In the genomic region with DNA sequence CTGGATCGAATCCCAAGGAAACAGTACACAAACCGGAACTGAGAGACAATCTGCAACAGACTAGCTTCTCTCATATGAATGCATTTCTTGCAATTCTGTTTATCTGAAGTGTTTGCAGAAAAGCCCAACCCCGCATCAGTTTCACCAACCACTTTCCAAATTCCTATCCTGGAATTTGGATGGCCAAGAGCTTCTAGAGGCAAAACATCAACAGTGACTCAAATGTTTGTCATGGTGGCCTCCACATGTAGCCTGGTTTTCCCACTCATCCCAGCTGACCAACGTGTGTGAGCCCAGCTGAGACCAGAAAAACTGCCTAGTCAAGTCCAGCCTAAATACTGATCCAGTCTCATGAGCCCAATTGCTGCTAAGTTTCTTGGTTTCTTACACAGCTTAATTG, we compare ENCODE assay signal across 14 cellular contexts. TPM values are rescaled to one million over a fixed set of nuclear protein-coding genes. Genes with fewer than 3 reads are reported as not detected.
DNase-seq lines count a peak whose midpoint lies in the region; TF ChIP-seq lines count a peak whose summit lies in the region.
"Had no signal": no experiment of that assay in that cellular context is flagged by ENCODE, and none has a peak within 500 bp of the region (broad histone marks: within the 10 kb centered on the region; RNA-seq: fewer than 3 reads in every experiment).

No MANE protein-coding gene starts in this region.

- TF ChIP-seq CTCF in AG09309 (IDR thresholded peaks at IDR 0.05; ENCODE audit: control insufficient read depth, insufficient read depth, low read depth, low read length, missing control alignments) (no peak), WERI-Rb-1 (IDR thresholded peaks at IDR 0.05; ENCODE audit: low read depth, low read length) (no peak)

- no peak overlapping the region for H3K27ac ChIP-seq in WERI-Rb-1
- H3K27ac ChIP-seq: body of pancreas had no signal

- H3K36me3 ChIP-seq in WERI-Rb-1: peaks cover 6% of the 10 kb centered on the region

- no peaks in the 10 kb centered on the region for H3K27me3 ChIP-seq in WERI-Rb-1 (ENCODE audit: insufficient read depth, low read depth, severe bottlenecking)
- H3K27me3 ChIP-seq: body of pancreas had no signal

- no peaks in the 10 kb centered on the region for H3K9me3 ChIP-seq in WERI-Rb-1 (ENCODE audit: severe bottlenecking)
- H3K9me3 ChIP-seq: body of pancreas had no signal

- H3K4me3 ChIP-seq in AG09309 (ENCODE audit: control insufficient read depth, low read depth, low read length) (no peak overlapping the region), WERI-Rb-1 (ENCODE audit: low read depth, low read length) (no peak overlapping the region)
- H3K4me3 ChIP-seq: body of pancreas, K562 had no signal

- in situ Hi-C loops in G401 (cut with HindIII; ENCODE audit: low sequenced_read_pairs): loop anchor here (25.0 kb wide), 1 partner anchor 106 kb away; the partner anchor contains the start of gene TAB1

- DNase-seq in AG09309 (ENCODE audit: low read depth): peak; percentile 54
- DNase-seq in HCEC 1CT: peak; percentile 92
- DNase-seq in astrocyte of the hippocampus (ENCODE audit: low read depth, low spot score): peak; percentile 87
- peak; percentile 3 for DNase-seq in kidney glomerular epithelial cell (lab: John Stamatoyannopoulos, UW)
- no peak for DNase-seq in WERI-Rb-1
- no peak for DNase-seq in DMS153 treated with DMSO at 0.1 percent for 48 hours (lab: John Stamatoyannopoulos, UW; ENCODE audit: unreplicated experiment)
- DNase-seq in NK-92 (lab: John Stamatoyannopoulos, UW; ENCODE audit: unreplicated experiment): no peak
- no peak for DNase-seq in G401 (ENCODE audit: low spot score)
- DNase-seq: activated CD4-positive, CD25-positive, alpha-beta regulatory T cell treated with anti-CD3 and anti-CD28 coated beads, Interleukin-2, amount 50 U/mL, for 72 hours; activated T-cell treated with anti-CD3 and anti-CD28 coated beads, Interleukin-2, amount 50 U/mL, for 4 hours; body of pancreas; NK-92 treated with Interleukin-12 subunit alpha and Interleukin-12 subunit beta, amount 100 ng/mL, for 24 hours had no signal

RNA-seq across cellular contexts. Expression of gene MIEF1, which starts 8.3 kb away (rescaled TPM):
- 23.5 and 32.1 TPM in 2 replicates for total RNA-seq in G401 (2014; rRNA removed; shearing (Covaris generic))

RNA-seq across cellular contexts. Expression of gene ATF4, which starts 26.6 kb away (rescaled TPM):
- 359 and 398 TPM in 2 replicates for total RNA-seq in G401 (2014; rRNA removed; shearing (Covaris generic))

RNA-seq across cellular contexts. Expression of gene MGAT3, which starts 36.9 kb away (rescaled TPM):
- total RNA-seq in G401 (2014; rRNA removed; shearing (Covaris generic)): 13.8 and 18.6 TPM in 2 replicates
- total RNA-seq: endothelial cell of umbilical vein had no signal

RNA-seq across cellular contexts. Expression of gene RPS19BP1, which starts 38.8 kb away (rescaled TPM):
- total RNA-seq in G401 (2014; rRNA removed; shearing (Covaris generic)): 195 and 293 TPM in 2 replicates

Comparison
In these comparisons a context has a peak if more than half of its experiments do, and no peak if none do; other contexts are left out.
1. DNase-seq: peak in AG09309 (single experiment), HCEC 1CT (single experiment), astrocyte of the hippocampus (single experiment) and kidney glomerular epithelial cell (single experiment); none in WERI-Rb-1 (single experiment), DMS153 treated with DMSO at 0.1 percent for 48 hours (single experiment), NK-92 (single experiment) and G401 (single experiment).